Comparison of ENCODE assay signal across 16 cellular contexts in the genomic region with DNA sequence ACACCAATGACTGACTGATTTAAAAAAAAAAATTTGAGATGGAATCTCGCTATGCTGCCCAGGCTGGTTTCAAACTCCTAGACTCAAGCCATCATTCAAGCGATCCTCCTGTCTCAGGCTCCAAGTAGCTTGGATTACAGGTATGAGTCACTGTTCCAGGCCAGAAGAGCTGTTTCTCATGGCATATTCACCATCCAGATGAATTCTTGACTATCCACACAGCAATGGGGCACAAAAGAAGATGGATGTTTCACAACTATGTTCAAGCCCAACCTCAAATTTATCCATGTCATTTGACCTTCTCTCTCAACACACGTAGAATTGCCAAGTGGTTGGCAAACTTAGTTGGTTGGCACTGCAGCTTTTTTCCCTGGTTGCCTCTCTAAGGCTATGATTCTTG. TPM values are rescaled to one million over a fixed set of nuclear protein-coding genes. Genes with fewer than 3 reads are reported as not detected.
A peak's percentile ranks its signal among the peaks of the same experiment; 100 is the strongest.
DNase-seq lines count a peak whose midpoint lies in the region; ATAC-seq and TF ChIP-seq lines count a peak whose summit lies in the region.
"Had no signal": no experiment of that assay in that cellular context is flagged by ENCODE, and none has a peak within 500 bp of the region (broad histone marks: within the 10 kb centered on the region; RNA-seq: fewer than 3 reads in every experiment).

No MANE protein-coding gene starts in this region.

- H2AK5ac ChIP-seq in mesenchymal stem cell (ENCODE audit: low read length, severe bottlenecking), result peak overlapping the region; percentile 83

- H3K4ac ChIP-seq in mesenchymal stem cell (ENCODE audit: low read depth in 1 of 2, low read length in 2 of 2), result no peak overlapping the region

- H3K9me2 ChIP-seq in SK-N-SH, result no peaks in the 10 kb centered on the region

- intact Hi-C loops in vagina (cut with DNase I), result no loop called here
- intact Hi-C loops in left lung (cut with DNase I), result no loop called here

- no peak overlapping the region for H4K91ac ChIP-seq in mesenchymal stem cell (ENCODE audit: low read length)

- H3K9ac ChIP-seq in SK-N-SH (no peak overlapping the region), mesenchymal stem cell (ENCODE audit: low read length) (no peak overlapping the region)

- H3K79me2 ChIP-seq in SK-N-SH (ENCODE audit: insufficient read depth), result no peaks in the 10 kb centered on the region; the same call in 1 of the 2 replicates

- H3K18ac ChIP-seq in mesenchymal stem cell (ENCODE audit: low read depth in 1 of 2, low read length in 2 of 2), result no peak overlapping the region

- CTCF ChIA-PET in SK-N-SH (lab: Yijun Ruan, JAX), result interaction anchor here (1.7 kb wide), 1 partner anchor 191 kb away, joined by 3 read pairs; no protein-coding TSS in a partner anchor

- no peak overlapping the region for H3K4me3 ChIP-seq in SK-N-SH (ENCODE audit: low read depth in 2 of 2, low read length in 1 of 2)
- H3K4me3 ChIP-seq in epithelial cell of esophagus (ENCODE audit: low read length), result no peak overlapping the region
- no peak overlapping the region for H3K4me3 ChIP-seq in mesenchymal stem cell (ENCODE audit: insufficient read depth in 1 of 2, low read depth in 1 of 2, low read length in 2 of 2)
- no peak overlapping the region for H3K4me3 ChIP-seq in vagina
- no peak overlapping the region for H3K4me3 ChIP-seq in left lung

- peaks cover 4% of the 10 kb centered on the region for H3K79me1 ChIP-seq in mesenchymal stem cell (replicated peaks; ENCODE audit: low read length, poor library complexity, severe bottlenecking)

- no peak for TF ChIP-seq POLR2A in vagina (IDR thresholded peaks at IDR 0.05)

- H3K4me1 ChIP-seq in SK-N-SH (ENCODE audit: control insufficient read depth in 1 of 2, insufficient read depth in 2 of 2, low read depth in 1 of 2, low read length in 1 of 2), result peaks cover 16 to 34% of the 10 kb centered on the region in 2 experiments
- H3K4me1 ChIP-seq in mesenchymal stem cell (ENCODE audit: control insufficient read depth, insufficient read depth, low read depth, low read length), result peaks cover 14% of the 10 kb centered on the region
- peaks cover 54% of the 10 kb centered on the region for H3K4me1 ChIP-seq in vagina
- peaks cover 20 to 32% of the 10 kb centered on the region in 2 donors for H3K4me1 ChIP-seq in left lung

- WGBS in SK-N-SH (ENCODE audit: low lambda C conversion rate), result 77% methylated on average over 3 of the region's 3 CpGs
- 90% methylated on average over 2 of the region's 3 CpGs for WGBS in mesenchymal stem cell

- no peak overlapping the region for H2BK15ac ChIP-seq in mesenchymal stem cell (ENCODE audit: low read depth, poor library complexity, severe bottlenecking)

- TF ChIP-seq RAD21 in SK-N-SH (IDR thresholded peaks at IDR 0.05; ENCODE audit: low read length), result no peak

- no peak overlapping the region for H2BK5ac ChIP-seq in mesenchymal stem cell (ENCODE audit: low read depth, low read length, poor library complexity, severe bottlenecking)

- no peak overlapping the region for H2AFZ ChIP-seq in SK-N-SH (ENCODE audit: low read depth)
- no peak overlapping the region for H2AFZ ChIP-seq in mesenchymal stem cell (ENCODE audit: low read depth, low read length)

- H3K9me3 ChIP-seq in SK-N-SH, result no peaks in the 10 kb centered on the region
- no peaks in the 10 kb centered on the region for H3K9me3 ChIP-seq in mesenchymal stem cell (ENCODE audit: control insufficient read depth, low read length)
- no peaks in the 10 kb centered on the region for H3K9me3 ChIP-seq in vagina
- no peaks in the 10 kb centered on the region for H3K9me3 ChIP-seq in left lung

- H3K14ac ChIP-seq in mesenchymal stem cell (ENCODE audit: low read length in 2 of 2), result no peak overlapping the region

- H3K4me2 ChIP-seq in SK-N-SH (no peak overlapping the region), mesenchymal stem cell (ENCODE audit: low read length, poor library complexity, severe bottlenecking) (no peak overlapping the region)

- peaks cover 42% of the 10 kb centered on the region for H3F3A ChIP-seq in SK-N-SH (replicated peaks; ENCODE audit: insufficient read depth)

- H3K27ac ChIP-seq in SK-N-SH (ENCODE audit: low read depth in 2 of 2, low read length in 1 of 2) (peak overlapping the region in 1 of 2 experiments; percentile 99; a peak in 2 of 4 replicates), mesenchymal stem cell (ENCODE audit: low read length, poor library complexity, severe bottlenecking) (peak overlapping the region; percentile 77), vagina (peak overlapping the region; percentile 80), left lung (no peak overlapping the region)
- H3K27ac ChIP-seq: 22Rv1 had no signal

- no peak overlapping the region for H2BK120ac ChIP-seq in mesenchymal stem cell (ENCODE audit: low read depth, low read length)

- POLR2A ChIA-PET in SK-N-SH (lab: Yijun Ruan, JAX), result no interaction called here

- no peak for DNase-seq in SK-N-SH
- peak; percentile 89 for DNase-seq in epithelial cell of esophagus (ENCODE audit: low read depth)
- peak; percentile 66 for DNase-seq in mesenchymal stem cell
- DNase-seq in vagina (ENCODE audit: extremely low spot score in 2 of 2), result no peak
- no peak for DNase-seq in left lung
- DNase-seq in NAMALWA (ENCODE audit: low spot score), result no peak
- DNase-seq: activated CD8-positive, alpha-beta memory T cell treated with anti-CD3 and anti-CD28 coated beads for 24 hours; COR-L47; naive thymus-derived CD4-positive, alpha-beta T cell; NCI-H1694; NCI-H748 treated with DMSO at 0.1 percent for 48 hours; Right ventricle myocardium superior; substantia nigra had no signal

- H3K36me3 ChIP-seq in SK-N-SH (replicated peaks in 1 of 2; ENCODE audit: control insufficient read depth in 1 of 2, insufficient read depth in 2 of 2, low read length in 1 of 2), result no peaks in the 10 kb centered on the region
- peaks cover 6 to 19% of the 10 kb centered on the region in 2 experiments for H3K36me3 ChIP-seq in mesenchymal stem cell (ENCODE audit: control insufficient read depth in 1 of 2, insufficient read depth in 2 of 2, low read depth in 1 of 2, low read length in 2 of 2)
- no peaks in the 10 kb centered on the region for H3K36me3 ChIP-seq in vagina
- H3K36me3 ChIP-seq in left lung, result no peaks in the 10 kb centered on the region

- TF ChIP-seq CTCF in SK-N-SH (IDR thresholded peaks at IDR 0.05) (no peak), epithelial cell of esophagus (IDR thresholded peaks at IDR 0.05; ENCODE audit: insufficient read depth, low read depth, low read length, missing control alignments) (no peak), vagina (IDR thresholded peaks at IDR 0.05) (no peak), left lung (IDR thresholded peaks at IDR 0.05) (no peak)

- H4K8ac ChIP-seq in mesenchymal stem cell (ENCODE audit: low read length), result no peak overlapping the region

- ATAC-seq in SK-N-SH treated with all-trans-retinoic acid at 6 μM for 48 hours (no peak), HG02623 (IDR thresholded peaks at IDR 0.05; ENCODE audit: unreplicated experiment) (no peak), left lung (no peak)
- ATAC-seq: naive thymus-derived CD4-positive, alpha-beta T cell had no signal

- TF ChIP-seq EP300 in SK-N-SH (IDR thresholded peaks at IDR 0.05; ENCODE audit: borderline replicate concordance in 1 of 2, low read depth in 1 of 2, low read length in 1 of 2), result no peak

- no peaks in the 10 kb centered on the region for H4K20me1 ChIP-seq in SK-N-SH (ENCODE audit: insufficient read depth)

- H3K27me3 ChIP-seq in SK-N-SH (ENCODE audit: insufficient read depth), result no peaks in the 10 kb centered on the region
- H3K27me3 ChIP-seq in mesenchymal stem cell (ENCODE audit: control insufficient read depth in 1 of 2, insufficient read depth in 1 of 2, low read length in 2 of 2), result no peaks in the 10 kb centered on the region
- no peaks in the 10 kb centered on the region for H3K27me3 ChIP-seq in vagina
- H3K27me3 ChIP-seq in left lung, result no peaks in the 10 kb centered on the region

- H3K23ac ChIP-seq in mesenchymal stem cell (ENCODE audit: low read length in 2 of 2), result no peak overlapping the region

- H2BK12ac ChIP-seq in mesenchymal stem cell (ENCODE audit: low read length in 2 of 2), result no peak overlapping the region

TF ChIP-seq in SK-N-SH, 30 proteins besides CTCF, POLR2A, EP300 and RAD21 (continues in another document):
- TF ChIP-seq FOXJ3 (CRISPR knock-in tag; IDR thresholded peaks at IDR 0.05), result no peak
- TF ChIP-seq, protein P1, sequence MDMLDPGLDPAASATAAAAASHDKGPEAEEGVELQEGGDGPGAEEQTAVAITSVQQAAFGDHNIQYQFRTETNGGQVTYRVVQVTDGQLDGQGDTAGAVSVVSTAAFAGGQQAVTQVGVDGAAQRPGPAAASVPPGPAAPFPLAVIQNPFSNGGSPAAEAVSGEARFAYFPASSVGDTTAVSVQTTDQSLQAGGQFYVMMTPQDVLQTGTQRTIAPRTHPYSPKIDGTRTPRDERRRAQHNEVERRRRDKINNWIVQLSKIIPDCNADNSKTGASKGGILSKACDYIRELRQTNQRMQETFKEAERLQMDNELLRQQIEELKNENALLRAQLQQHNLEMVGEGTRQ (IDR thresholded peaks at IDR 0.05; ENCODE audit: borderline replicate concordance, low read depth, low read length), result no peak
- TF ChIP-seq GABPA (IDR thresholded peaks at IDR 0.05; ENCODE audit: low read depth), result no peak
- TF ChIP-seq FOSL2 (IDR thresholded peaks at IDR 0.05; ENCODE audit: borderline replicate concordance, low read depth), result peak; percentile 52

RNA-seq across cellular contexts. Expression of a gene that starts 40.6 kb away (rescaled TPM):
- 0.67 and 1.1 TPM in 2 replicates for polyA plus RNA-seq in SK-N-SH (2012; rRNA removed)
- polyA plus RNA-seq in SK-N-SH (2012; cell fraction: cytosol; rRNA removed), result 0.42 and 0.49 TPM in 2 replicates
- polyA plus RNA-seq in SK-N-SH (2012; cell fraction: nucleus; rRNA removed), result 2.0 and 2.2 TPM in 2 replicates
- 17.0 TPM for polyA plus RNA-seq in mesenchymal stem cell (2013, experiment 1 of 2)
- 16.9 TPM for polyA plus RNA-seq in mesenchymal stem cell (2013, experiment 2 of 2)
- total RNA-seq in vagina (39.3 TPM), left lung (10 to 100 TPM; 34.5 to 36.7 TPM)
- polyA plus RNA-seq: naive thymus-derived CD4-positive, alpha-beta T cell had no signal

Comparison
In these comparisons a context has a peak if more than half of its experiments do, and no peak if none do; other contexts are left out.
1. DNase-seq: peak in epithelial cell of esophagus (single experiment) and mesenchymal stem cell (single experiment); none in SK-N-SH (single experiment), vagina (0 of 2), left lung (0 of 2) and NAMALWA (single experiment).
2. H3K27ac ChIP-seq: peak in mesenchymal stem cell (single experiment) and vagina (single experiment); none in left lung (0 of 2).